ENCODE assay signal across 8 cellular contexts in the genomic region with DNA sequence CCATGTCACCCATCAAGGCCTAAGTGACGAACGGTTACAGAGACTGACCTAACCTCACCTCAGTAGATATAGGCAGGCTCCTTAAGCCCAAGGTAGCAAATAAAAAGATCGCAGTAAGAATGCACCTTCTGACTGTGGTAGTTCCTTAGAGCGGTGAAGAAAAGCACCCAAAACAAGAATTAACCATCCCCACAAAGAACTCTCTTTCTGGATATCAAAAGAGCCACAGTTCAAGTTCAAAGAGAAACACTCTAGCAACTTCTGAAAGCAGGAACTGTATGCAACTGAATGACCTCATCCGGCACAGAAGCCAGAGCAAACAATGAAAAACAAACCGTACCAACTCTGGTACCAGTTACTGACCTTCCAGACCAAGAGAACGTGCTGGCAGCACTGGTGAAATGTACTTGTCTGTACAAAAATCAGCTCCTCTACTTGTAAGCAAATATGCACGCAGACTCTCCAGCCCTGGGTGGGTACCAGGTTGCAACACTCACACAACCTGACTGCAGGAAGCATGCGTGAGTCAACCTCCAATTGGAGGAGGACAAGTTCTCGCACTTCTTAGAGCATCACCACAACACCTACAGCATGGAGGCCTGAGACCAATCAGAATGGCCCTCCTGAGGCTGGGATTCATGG.
DNase-seq lines count a peak whose midpoint lies in the region; ATAC-seq and TF ChIP-seq lines count a peak whose summit lies in the region.

No MANE protein-coding gene starts in this region.

- peak overlapping the region; percentile 86 for H3K4me3 Mint-ChIP-seq in activated naive CD8-positive, alpha-beta T cell
- H3K4me3 Mint-ChIP-seq in stimulated activated naive CD8-positive, alpha-beta T cell treated with anti-CD3 and anti-CD28 coated beads, Interleukin-15, Interleukin-2, amounts not matched to agents 100 ng/mL and 50 ng/mL, for 24 hours: peak overlapping the region; percentile 72

- no peaks in the 10 kb centered on the region for H4K20me1 ChIP-seq in Loucy (ENCODE audit: insufficient read depth, low read length, poor library complexity, severe bottlenecking)

- peak overlapping the region; percentile 97 for H3K27ac Mint-ChIP-seq in activated naive CD8-positive, alpha-beta T cell
- peak overlapping the region; percentile 87 for H3K27ac Mint-ChIP-seq in stimulated activated naive CD8-positive, alpha-beta T cell treated with anti-CD3 and anti-CD28 coated beads, Interleukin-15, Interleukin-2, amounts not matched to agents 100 ng/mL and 50 ng/mL, for 24 hours

- no peaks in the 10 kb centered on the region for H3K27me3 Mint-ChIP-seq in activated naive CD8-positive, alpha-beta T cell
- no peaks in the 10 kb centered on the region for H3K27me3 Mint-ChIP-seq in stimulated activated naive CD8-positive, alpha-beta T cell treated with anti-CD3 and anti-CD28 coated beads, Interleukin-15, Interleukin-2, amounts not matched to agents 100 ng/mL and 50 ng/mL, for 24 hours

- H3K9me3 Mint-ChIP-seq in activated naive CD8-positive, alpha-beta T cell (ENCODE audit: low read depth): no peaks in the 10 kb centered on the region
- H3K9me3 Mint-ChIP-seq in stimulated activated naive CD8-positive, alpha-beta T cell treated with anti-CD3 and anti-CD28 coated beads, Interleukin-15, Interleukin-2, amounts not matched to agents 100 ng/mL and 50 ng/mL, for 24 hours: no peaks in the 10 kb centered on the region

- H3K9ac ChIP-seq in Loucy (ENCODE audit: low read depth, low read length, poor library complexity, severe bottlenecking): no peak overlapping the region

- no peak overlapping the region for H2AFZ ChIP-seq in Loucy (ENCODE audit: low read length)

- no peaks in the 10 kb centered on the region for H3K27me3 ChIP-seq in Loucy (ENCODE audit: insufficient read depth, low read length, poor library complexity, severe bottlenecking)

- H3F3A ChIP-seq in Loucy (ENCODE audit: low read depth): no peaks in the 10 kb centered on the region

- ATAC-seq in activated CD4-positive, CD25-positive, alpha-beta regulatory T cell treated with anti-CD3 and anti-CD28 coated beads, Interleukin-2, amount 50 U/mL, for 24 hours: peak; percentile 73 to 76

- H3K9me3 ChIP-seq in Loucy (ENCODE audit: insufficient read depth, low read depth, low read length): no peaks in the 10 kb centered on the region

- peaks cover 62% of the 10 kb centered on the region for H3K79me2 ChIP-seq in Loucy (ENCODE audit: insufficient read depth, low read length)

- peaks cover 93% of the 10 kb centered on the region for H3K4me1 Mint-ChIP-seq in activated naive CD8-positive, alpha-beta T cell (ENCODE audit: low read depth)
- peaks cover 89% of the 10 kb centered on the region for H3K4me1 Mint-ChIP-seq in stimulated activated naive CD8-positive, alpha-beta T cell treated with anti-CD3 and anti-CD28 coated beads, Interleukin-15, Interleukin-2, amounts not matched to agents 100 ng/mL and 50 ng/mL, for 24 hours (ENCODE audit: low read depth)

- H3K36me3 Mint-ChIP-seq in activated naive CD8-positive, alpha-beta T cell: peaks cover 10% of the 10 kb centered on the region
- peaks cover 56% of the 10 kb centered on the region for H3K36me3 Mint-ChIP-seq in stimulated activated naive CD8-positive, alpha-beta T cell treated with anti-CD3 and anti-CD28 coated beads, Interleukin-15, Interleukin-2, amounts not matched to agents 100 ng/mL and 50 ng/mL, for 24 hours (ENCODE audit: low read depth)

- H3K36me3 ChIP-seq in Loucy (ENCODE audit: insufficient read depth, low read length): peaks cover 7% of the 10 kb centered on the region; the same call in 1 of the 2 replicates

- DNase-seq in activated CD4-positive, CD25-positive, alpha-beta regulatory T cell treated with anti-CD3 and anti-CD28 coated beads, Interleukin-2, amount 50 U/mL, for 72 hours: no peak
- peak; percentile 85 for DNase-seq in kidney glomerular epithelial cell (lab: John Stamatoyannopoulos, UW)
- DNase-seq in SHP77 (lab: John Stamatoyannopoulos, UW): no peak
- no peak for DNase-seq in NOMO-1 treated with dmso at 0.1 percent for 144 hours (lab: John Stamatoyannopoulos, UW; ENCODE audit: unreplicated experiment)

- peak overlapping the region; percentile 6 for H3K4me2 ChIP-seq in Loucy (ENCODE audit: low read depth, low read length, poor library complexity, severe bottlenecking)

- H3K4me3 ChIP-seq in Loucy (ENCODE audit: low read length, poor library complexity, severe bottlenecking): no peak overlapping the region

- no peak for TF ChIP-seq CTCF in Loucy (conservative IDR thresholded peaks at IDR 0.05; ENCODE audit: low read length)

- no peaks in the 10 kb centered on the region for H3K9me2 ChIP-seq in Loucy (replicated peaks; ENCODE audit: low read depth, low read length)

- peaks cover 16% of the 10 kb centered on the region for H3K4me1 ChIP-seq in Loucy (ENCODE audit: insufficient read depth, low read length, poor library complexity, severe bottlenecking)
